In the genomic region with DNA sequence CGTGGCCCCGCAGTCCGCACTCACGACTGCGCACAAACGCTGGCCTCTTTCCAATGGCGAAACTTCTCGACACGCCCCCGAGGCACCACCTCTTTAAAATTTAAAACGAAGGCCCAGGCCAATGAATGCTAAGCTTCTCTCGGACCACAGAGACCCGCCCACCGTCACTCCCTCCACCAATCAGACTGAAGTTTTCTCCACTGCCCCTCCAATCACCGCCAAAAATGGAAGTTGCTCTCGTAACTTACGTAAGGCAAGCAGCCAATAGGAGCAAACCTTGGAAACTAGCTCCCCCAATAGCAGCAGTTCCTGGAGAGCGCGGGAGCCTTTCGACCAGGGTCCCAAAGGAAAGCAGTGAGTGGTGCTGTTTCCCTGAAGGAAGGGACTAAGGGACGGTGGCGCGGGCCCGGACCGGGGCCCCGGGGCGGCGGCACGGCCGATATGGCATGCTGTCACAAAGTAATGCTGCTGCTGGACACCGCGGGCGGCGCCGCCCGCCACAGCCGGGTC, we compare ENCODE assay signal across 8 cellular contexts. TPM values are rescaled to one million over a fixed set of nuclear protein-coding genes. Genes with fewer than 3 reads are reported as not detected.
DNase-seq lines count a peak whose midpoint lies in the region; ATAC-seq and TF ChIP-seq lines count a peak whose summit lies in the region.

A gene with protein sequence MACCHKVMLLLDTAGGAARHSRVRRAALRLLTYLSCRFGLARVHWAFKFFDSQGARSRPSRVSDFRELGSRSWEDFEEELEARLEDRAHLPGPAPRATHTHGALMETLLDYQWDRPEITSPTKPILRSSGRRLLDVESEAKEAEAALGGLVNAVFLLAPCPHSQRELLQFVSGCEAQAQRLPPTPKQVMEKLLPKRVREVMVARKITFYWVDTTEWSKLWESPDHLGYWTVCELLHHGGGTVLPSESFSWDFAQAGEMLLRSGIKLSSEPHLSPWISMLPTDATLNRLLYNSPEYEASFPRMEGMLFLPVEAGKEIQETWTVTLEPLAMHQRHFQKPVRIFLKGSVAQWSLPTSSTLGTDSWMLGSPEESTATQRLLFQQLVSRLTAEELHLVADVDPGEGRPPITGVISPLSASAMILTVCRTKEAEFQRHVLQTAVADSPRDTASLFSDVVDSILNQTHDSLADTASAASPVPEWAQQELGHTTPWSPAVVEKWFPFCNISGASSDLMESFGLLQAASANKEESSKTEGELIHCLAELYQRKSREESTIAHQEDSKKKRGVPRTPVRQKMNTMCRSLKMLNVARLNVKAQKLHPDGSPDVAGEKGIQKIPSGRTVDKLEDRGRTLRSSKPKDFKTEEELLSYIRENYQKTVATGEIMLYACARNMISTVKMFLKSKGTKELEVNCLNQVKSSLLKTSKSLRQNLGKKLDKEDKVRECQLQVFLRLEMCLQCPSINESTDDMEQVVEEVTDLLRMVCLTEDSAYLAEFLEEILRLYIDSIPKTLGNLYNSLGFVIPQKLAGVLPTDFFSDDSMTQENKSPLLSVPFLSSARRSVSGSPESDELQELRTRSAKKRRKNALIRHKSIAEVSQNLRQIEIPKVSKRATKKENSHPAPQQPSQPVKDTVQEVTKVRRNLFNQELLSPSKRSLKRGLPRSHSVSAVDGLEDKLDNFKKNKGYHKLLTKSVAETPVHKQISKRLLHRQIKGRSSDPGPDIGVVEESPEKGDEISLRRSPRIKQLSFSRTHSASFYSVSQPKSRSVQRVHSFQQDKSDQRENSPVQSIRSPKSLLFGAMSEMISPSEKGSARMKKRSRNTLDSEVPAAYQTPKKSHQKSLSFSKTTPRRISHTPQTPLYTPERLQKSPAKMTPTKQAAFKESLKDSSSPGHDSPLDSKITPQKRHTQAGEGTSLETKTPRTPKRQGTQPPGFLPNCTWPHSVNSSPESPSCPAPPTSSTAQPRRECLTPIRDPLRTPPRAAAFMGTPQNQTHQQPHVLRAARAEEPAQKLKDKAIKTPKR (N-terminal part only) (plus strand): TSS at position 324 of the 510 bp plus-strand sequence. CDS start 118 bp downstream, at position 442.

- H3K27ac Mint-ChIP-seq in CD4-positive, alpha-beta T cell = peak within 1 kb of the TSS; percentile 43

- no peak for TF ChIP-seq POLR2A in lower leg skin (IDR thresholded peaks at IDR 0.05)

- POLR2A ChIA-PET in CD4-positive, alpha-beta T cell (lab: Charles Lee) = interaction anchor here (0.6 to 1.7 kb wide), 4 partner anchors 8 to 1108 kb away, joined by 3 to 4 read pairs (median 3); a partner anchor contains a TSS

- intact Hi-C loops in CD4-positive, alpha-beta T cell (cut with DNase I, micrococcal nuclease) = loop anchor here in 1 of 2 experiments (5.0 kb wide), 2 partner anchors 117 to 1108 kb away; a partner anchor contains a TSS
- intact Hi-C loops in dorsolateral prefrontal cortex (cut with DNase I) = no loop called here
- intact Hi-C loops in lower leg skin (cut with DNase I; ENCODE audit: low total_unique reads) = no loop called here

- peaks cover 5% of the 10 kb centered on the region for H3K36me3 Mint-ChIP-seq in CD4-positive, alpha-beta T cell (ENCODE audit: low read depth)

- TF ChIP-seq CTCF in CD4-positive, alpha-beta T cell (IDR thresholded peaks at IDR 0.05) = no peak
- TF ChIP-seq CTCF in dorsolateral prefrontal cortex (IDR thresholded peaks at IDR 0.05 in 54 of 56, conservative IDR thresholded peaks at IDR 0.05 in 2 of 56; ENCODE audit: low read depth in 1 of 56, partially characterized antibody in 56 of 56) (peak in 12 of 56 donors; percentile 8 to 30 (median 19)), lower leg skin (IDR thresholded peaks at IDR 0.05) (no peak)

- CTCF ChIA-PET in CD4-positive, alpha-beta T cell (lab: Charles Lee) = interaction anchor here (1.0 kb wide), 1 partner anchor 9 kb away, joined by 4 read pairs; no protein-coding TSS in a partner anchor

- H3K27me3 Mint-ChIP-seq in CD4-positive, alpha-beta T cell = peaks cover 11% of the 10 kb centered on the region

- WGBS in lower leg skin, 2 donors = 1% methylated on average over 29 to 37 of the region's 37 CpGs

- H3K4me3 ChIP-seq in dorsolateral prefrontal cortex = peak within 1 kb of the TSS; percentile 32 to 95 (median 75)
- peak within 1 kb of the TSS; percentile 44 for H3K4me3 ChIP-seq in lower leg skin (ENCODE audit: low read depth, poor library complexity, severe bottlenecking)

- ATAC-seq in CD4-positive, alpha-beta T cell (ENCODE audit: poor library complexity) = peak; percentile 98
- ATAC-seq in GM19452 (IDR thresholded peaks at IDR 0.05; ENCODE audit: unreplicated experiment) (peak; percentile 93), HG03575 (IDR thresholded peaks at IDR 0.05; ENCODE audit: extremely low read depth, insufficient number of reproducible peaks, low FRiP score, unreplicated experiment) (peak; percentile 90)

- peak; percentile 86 to 95 (median 89) for DNase-seq in CD4-positive, alpha-beta T cell
- DNase-seq in NCI-H82 (lab: John Stamatoyannopoulos, UW) (peak; percentile 100), dorsolateral prefrontal cortex (peak; percentile 66 to 95 (median 92)), lower leg skin (ENCODE audit: low spot score in 2 of 2) (peak; percentile 98 to 99)
- peak; percentile 93 for DNase-seq in activated CD4-positive, alpha-beta T cell treated with anti-CD3 and anti-CD28 coated beads, Interleukin-2, amount 50 U/mL, for 4 hours
- DNase-seq in stimulated activated CD4-positive, alpha-beta T cell treated with anti-CD3 and anti-CD28 coated beads, Interleukin-4, amount 100 ng/mL, for 4 hours = peak; percentile 82 to 96

- H3K9me3 ChIP-seq in CD4-positive, alpha-beta T cell (ENCODE audit: control insufficient read depth, low read length) = no peaks in the 10 kb centered on the region

- H3K27me3 ChIP-seq in CD4-positive, alpha-beta T cell (ENCODE audit: control insufficient read depth, insufficient read depth, low read length) = no peaks in the 10 kb centered on the region
- peaks cover 0 to 10% (median 0%) of the 10 kb centered on the region in 45 donors for H3K27me3 ChIP-seq in dorsolateral prefrontal cortex

- no peak within 1 kb of the TSS for H3K27ac ChIP-seq in CD4-positive, alpha-beta T cell (ENCODE audit: low read depth, low read length)
- no peak within 1 kb of the TSS for H3K27ac ChIP-seq in dorsolateral prefrontal cortex

- peaks cover 5% of the 10 kb centered on the region for H3K4me1 Mint-ChIP-seq in CD4-positive, alpha-beta T cell (ENCODE audit: low read depth)

- H3K9me3 Mint-ChIP-seq in CD4-positive, alpha-beta T cell = no peaks in the 10 kb centered on the region

- peak within 1 kb of the TSS; percentile 91 for H3K4me3 Mint-ChIP-seq in CD4-positive, alpha-beta T cell

RNA-seq across cellular contexts. Expression of the gene that starts here (rescaled TPM):
- total RNA-seq in CD4-positive, alpha-beta T cell = under 1 TPM; 0.05 to 0.06 TPM
- total RNA-seq in dorsolateral prefrontal cortex (under 1 TPM in 102 of 120 experiments, not detected in 18; 0.06 to 0.72 (median 0.21) TPM), lower leg skin (1 to 10 TPM in 1 of 4 donors, under 1 TPM in 3; 0.21 to 1.2 (median 0.55) TPM)

Comparison
In these comparisons a context has a peak if more than half of its experiments do, and no peak if none do; other contexts are left out.
1. Peak in DNase-seq and ATAC-seq in CD4-positive, alpha-beta T cell; RNA of the gene not detected or under 1 TPM.
2. Peak in DNase-seq and H3K4me3 ChIP-seq in dorsolateral prefrontal cortex; RNA of the gene not detected or under 1 TPM.